18 cellular contexts compared by ENCODE assay signal in genomic region chr13:90553167-90553566, GRCh38.
"Had no signal": no experiment of that assay in that cellular context is flagged by ENCODE, and none has a peak within 500 bp of the region (broad histone marks: within the 10 kb centered on the region; RNA-seq: fewer than 3 reads in every experiment).

No MANE protein-coding gene starts in this region.

- H3K9me3 ChIP-seq: breast epithelium, mucosa of descending colon, neutrophil, right atrium auricular region, testis, upper lobe of right lung had no signal

- DNase-seq: activated B cell treated with CpG ODN at 0.5 μM for 24 hours; activated CD4-positive, alpha-beta T cell treated with anti-CD3 and anti-CD28 coated beads, Interleukin-2, amount 50 U/mL, for 1 hour; activated CD8-positive, alpha-beta memory T cell treated with anti-CD3 and anti-CD28 coated beads for 24 hours; activated naive CD8-positive, alpha-beta T cell treated with anti-CD3 and anti-CD28 coated beads for 36 hours; amygdala; cerebellar nuclear complex; effector CD8-positive, alpha-beta T cell; foreskin melanocyte; left lung; mucosa of descending colon; naive thymus-derived CD8-positive, alpha-beta T cell; stimulated activated naive CD8-positive, alpha-beta T cell treated with anti-CD3 and anti-CD28 coated beads, Interleukin-15, amount 100 ng/mL, for 72 hours; T-helper 2 cell; testis; upper lobe of right lung had no signal

- H3K27me3 Mint-ChIP-seq: activated B cell treated with CpG ODN at 0.5 μM for 24 hours; activated naive CD8-positive, alpha-beta T cell treated with anti-CD3 and anti-CD28 coated beads for 36 hours; naive thymus-derived CD8-positive, alpha-beta T cell; stimulated activated naive CD8-positive, alpha-beta T cell treated with anti-CD3 and anti-CD28 coated beads, Interleukin-15, amount 100 ng/mL, for 72 hours had no signal

- H3K4me3 Mint-ChIP-seq: activated B cell treated with CpG ODN at 0.5 μM for 24 hours; activated naive CD8-positive, alpha-beta T cell treated with anti-CD3 and anti-CD28 coated beads for 36 hours; naive thymus-derived CD8-positive, alpha-beta T cell; stimulated activated naive CD8-positive, alpha-beta T cell treated with anti-CD3 and anti-CD28 coated beads, Interleukin-15, amount 100 ng/mL, for 72 hours had no signal

- H3K4me1 Mint-ChIP-seq: activated B cell treated with CpG ODN at 0.5 μM for 24 hours; activated naive CD8-positive, alpha-beta T cell treated with anti-CD3 and anti-CD28 coated beads for 36 hours; naive thymus-derived CD8-positive, alpha-beta T cell; stimulated activated naive CD8-positive, alpha-beta T cell treated with anti-CD3 and anti-CD28 coated beads, Interleukin-15, amount 100 ng/mL, for 72 hours had no signal

- H3K4me3 ChIP-seq: breast epithelium, left lung, mucosa of descending colon, right atrium auricular region, testis, upper lobe of right lung had no signal

- H3K27ac ChIP-seq: breast epithelium, left lung, neutrophil, right atrium auricular region, testis, upper lobe of right lung had no signal

- H3K27ac Mint-ChIP-seq: activated B cell treated with CpG ODN at 0.5 μM for 24 hours; activated naive CD8-positive, alpha-beta T cell treated with anti-CD3 and anti-CD28 coated beads for 36 hours; naive thymus-derived CD8-positive, alpha-beta T cell; stimulated activated naive CD8-positive, alpha-beta T cell treated with anti-CD3 and anti-CD28 coated beads, Interleukin-15, amount 100 ng/mL, for 72 hours had no signal

- H3K4me1 ChIP-seq: breast epithelium, left lung, right atrium auricular region, testis, upper lobe of right lung had no signal

- H3K36me3 Mint-ChIP-seq: activated naive CD8-positive, alpha-beta T cell treated with anti-CD3 and anti-CD28 coated beads for 36 hours; naive thymus-derived CD8-positive, alpha-beta T cell had no signal

- H3K27me3 ChIP-seq: breast epithelium, left lung, neutrophil, right atrium auricular region, testis, upper lobe of right lung had no signal

- H3K36me3 ChIP-seq: breast epithelium, left lung, neutrophil, right atrium auricular region, upper lobe of right lung had no signal

- ATAC-seq: left lung; mucosa of descending colon; naive thymus-derived CD8-positive, alpha-beta T cell; stimulated activated naive CD8-positive, alpha-beta T cell treated with anti-CD3 and anti-CD28 coated beads, Interleukin-15, amount 100 ng/mL, for 72 hours; upper lobe of right lung had no signal
